18 cellular contexts compared by ENCODE assay signal in genomic region chr14:101845896-101846295, GRCh38.
A peak's percentile ranks its signal among the peaks of the same experiment; 100 is the strongest.
DNase-seq lines count a peak whose midpoint lies in the region; ATAC-seq and TF ChIP-seq lines count a peak whose summit lies in the region.
"Had no signal": no experiment of that assay in that cellular context is flagged by ENCODE, and none has a peak within 500 bp of the region (broad histone marks: within the 10 kb centered on the region; RNA-seq: fewer than 3 reads in every experiment).

No MANE protein-coding gene starts in this region.

- intact Hi-C loops in activated CD4-positive, alpha-beta T cell treated with anti-CD3 and anti-CD28 coated beads for 36 hours (cut with DNase I, micrococcal nuclease) = no loop called here
- intact Hi-C loops in uterus (cut with DNase I; ENCODE audit: low total_unique reads) = no loop called here

- no peak overlapping the region for H3K4me3 Mint-ChIP-seq in activated CD4-positive, alpha-beta T cell treated with anti-CD3 and anti-CD28 coated beads for 36 hours
- H3K4me3 Mint-ChIP-seq in CD4-positive, CD25-positive, alpha-beta regulatory T cell = peak overlapping the region in 3 of 4 donors; percentile 18 to 24 (median 23)
- peak overlapping the region in 1 of 3 donors; percentile 3 for H3K4me3 Mint-ChIP-seq in T-cell

- CTCF ChIA-PET in activated CD4-positive, alpha-beta T cell treated with anti-CD3 and anti-CD28 coated beads for 36 hours (lab: Charles Lee) = interaction anchor here (1.0 to 4.2 kb wide), 10 partner anchors 8 to 76 kb away, joined by 3 to 41 read pairs (median 6); no protein-coding TSS in a partner anchor
- CTCF ChIA-PET in T-cell (lab: Charles Lee) = interaction anchor here (0.5 to 3.0 kb wide), 7 partner anchors 8 to 139 kb away, joined by 3 to 23 read pairs (median 4); no protein-coding TSS in a partner anchor

- ATAC-seq in activated CD4-positive, alpha-beta T cell treated with anti-CD3 and anti-CD28 coated beads for 36 hours = peak; percentile 27
- no peak for ATAC-seq in CD4-positive, CD25-positive, alpha-beta regulatory T cell (ENCODE audit: low read depth in 2 of 2)
- ATAC-seq in T-cell (replicated peaks in 1 of 4) (no peak), GM18873 (IDR thresholded peaks at IDR 0.05; ENCODE audit: low FRiP score, unreplicated experiment) (no peak)
- ATAC-seq: K562; stimulated activated naive CD8-positive, alpha-beta T cell treated with anti-CD3 and anti-CD28 coated beads, Interleukin-15, Interleukin-2, amounts not matched to agents 100 U/mL and 50 U/mL, for 24 hours; upper lobe of right lung had no signal

- no peak for TF ChIP-seq CTCF in uterus (IDR thresholded peaks at IDR 0.05)

- peaks cover 88% of the 10 kb centered on the region for H3K4me1 Mint-ChIP-seq in activated CD4-positive, alpha-beta T cell treated with anti-CD3 and anti-CD28 coated beads for 36 hours
- peaks cover 57 to 98% (median 77%) of the 10 kb centered on the region in 4 donors for H3K4me1 Mint-ChIP-seq in CD4-positive, CD25-positive, alpha-beta regulatory T cell
- H3K4me1 Mint-ChIP-seq in T-cell = peaks cover 95 to 97% (median 95%) of the 10 kb centered on the region in 3 donors

- no peaks in the 10 kb centered on the region for H3K9me3 Mint-ChIP-seq in activated CD4-positive, alpha-beta T cell treated with anti-CD3 and anti-CD28 coated beads for 36 hours (ENCODE audit: low read depth)
- no peaks in the 10 kb centered on the region for H3K9me3 Mint-ChIP-seq in CD4-positive, CD25-positive, alpha-beta regulatory T cell
- no peaks in the 10 kb centered on the region for H3K9me3 Mint-ChIP-seq in T-cell

- H3K27me3 Mint-ChIP-seq in activated CD4-positive, alpha-beta T cell treated with anti-CD3 and anti-CD28 coated beads for 36 hours = no peaks in the 10 kb centered on the region
- no peaks in the 10 kb centered on the region for H3K27me3 Mint-ChIP-seq in CD4-positive, CD25-positive, alpha-beta regulatory T cell
- H3K27me3 Mint-ChIP-seq in T-cell = no peaks in the 10 kb centered on the region

- peak overlapping the region; percentile 44 for H3K27ac ChIP-seq in CD4-positive, CD25-positive, alpha-beta regulatory T cell (ENCODE audit: insufficient read depth, low read length, poor library complexity, severe bottlenecking)
- no peak overlapping the region for H3K27ac ChIP-seq in uterus
- H3K27ac ChIP-seq: GM23248, HL-60, skin epidermis, upper lobe of right lung had no signal

- no peak for TF ChIP-seq POLR2A in uterus (IDR thresholded peaks at IDR 0.05)

- peaks cover 59% of the 10 kb centered on the region for H3K4me1 ChIP-seq in CD4-positive, CD25-positive, alpha-beta regulatory T cell (ENCODE audit: control insufficient read depth, insufficient read depth, low read length, poor library complexity, severe bottlenecking)
- H3K4me1 ChIP-seq in uterus = no peaks in the 10 kb centered on the region

- peak; percentile 52 for DNase-seq in activated CD4-positive, alpha-beta T cell treated with anti-CD3 and anti-CD28 coated beads for 36 hours
- DNase-seq in activated CD4-positive, alpha-beta T cell treated with anti-CD3 and anti-CD28 coated beads for 4 hours = no peak
- no peak for DNase-seq in CD4-positive, CD25-positive, alpha-beta regulatory T cell
- DNase-seq in T-cell = no peak
- peak; percentile 39 for DNase-seq in left kidney (ENCODE audit: low read depth, low spot score)
- no peak for DNase-seq in uterus
- DNase-seq in globus pallidus (ENCODE audit: low spot score) = no peak
- DNase-seq: 8988T; foreskin fibroblast; GM23248; NCI-H748 treated with DMSO at 0.1 percent for 48 hours; Peyer's patch; stimulated activated naive CD8-positive, alpha-beta T cell treated with anti-CD3 and anti-CD28 coated beads, Interleukin-15, Interleukin-2, amounts not matched to agents 100 U/mL and 50 U/mL, for 24 hours; upper lobe of right lung had no signal

- peak overlapping the region; percentile 33 for H3K4me3 ChIP-seq in CD4-positive, CD25-positive, alpha-beta regulatory T cell (ENCODE audit: low read depth, low read length)
- H3K4me3 ChIP-seq in uterus = no peak overlapping the region
- H3K4me3 ChIP-seq: GM23248, K562, Peyer's patch, skin epidermis, upper lobe of right lung had no signal

- no peaks in the 10 kb centered on the region for H3K9me3 ChIP-seq in CD4-positive, CD25-positive, alpha-beta regulatory T cell (ENCODE audit: control insufficient read depth in 2 of 2, low read length in 2 of 2)
- no peaks in the 10 kb centered on the region for H3K9me3 ChIP-seq in uterus
- H3K9me3 ChIP-seq: Peyer's patch, upper lobe of right lung had no signal

- H3K36me3 ChIP-seq in CD4-positive, CD25-positive, alpha-beta regulatory T cell (ENCODE audit: control insufficient read depth, insufficient read depth, low read length) = peaks cover 12% of the 10 kb centered on the region
- no peaks in the 10 kb centered on the region for H3K36me3 ChIP-seq in uterus
- H3K36me3 ChIP-seq: Peyer's patch had no signal

- peak overlapping the region; percentile 77 for H3K27ac Mint-ChIP-seq in activated CD4-positive, alpha-beta T cell treated with anti-CD3 and anti-CD28 coated beads for 36 hours
- H3K27ac Mint-ChIP-seq in CD4-positive, CD25-positive, alpha-beta regulatory T cell = peak overlapping the region; percentile 71 to 92 (median 83)
- peak overlapping the region; percentile 68 to 80 for H3K27ac Mint-ChIP-seq in T-cell

- H3K36me3 Mint-ChIP-seq in activated CD4-positive, alpha-beta T cell treated with anti-CD3 and anti-CD28 coated beads for 36 hours (ENCODE audit: low read depth) = peaks cover 28% of the 10 kb centered on the region
- H3K36me3 Mint-ChIP-seq in CD4-positive, CD25-positive, alpha-beta regulatory T cell = peaks cover 24% of the 10 kb centered on the region
- peaks cover 33% of the 10 kb centered on the region for H3K36me3 Mint-ChIP-seq in T-cell

- POLR2A ChIA-PET in activated CD4-positive, alpha-beta T cell treated with anti-CD3 and anti-CD28 coated beads for 36 hours (lab: Charles Lee) = interaction anchor here (0.6 to 3.2 kb wide), 10 partner anchors 10 to 1998 kb away, joined by 3 to 22 read pairs (median 3); no protein-coding TSS in a partner anchor
- POLR2A ChIA-PET in T-cell (lab: Charles Lee) = interaction anchor here (0.6 to 0.9 kb wide), 2 partner anchors 10 to 139 kb away, joined by 3 to 8 read pairs; no protein-coding TSS in a partner anchor

- H3K27me3 ChIP-seq in CD4-positive, CD25-positive, alpha-beta regulatory T cell (ENCODE audit: control insufficient read depth, insufficient read depth, low read length) = no peaks in the 10 kb centered on the region
- no peaks in the 10 kb centered on the region for H3K27me3 ChIP-seq in uterus
- H3K27me3 ChIP-seq: Peyer's patch, upper lobe of right lung had no signal

Comparison
In these comparisons a context has a peak if more than half of its experiments do, and no peak if none do; other contexts are left out.
1. DNase-seq: peak in activated CD4-positive, alpha-beta T cell treated with anti-CD3 and anti-CD28 coated beads for 36 hours (single experiment) and left kidney (single experiment); none in activated CD4-positive, alpha-beta T cell treated with anti-CD3 and anti-CD28 coated beads for 4 hours (0 of 2), CD4-positive, CD25-positive, alpha-beta regulatory T cell (0 of 3), T-cell (0 of 34), uterus (0 of 2) and globus pallidus (single experiment).
2. Peak in every context shown above with its lines, with median percentiles within 50 percentile points of each other: H3K27ac Mint-ChIP-seq.